In the genomic region with DNA sequence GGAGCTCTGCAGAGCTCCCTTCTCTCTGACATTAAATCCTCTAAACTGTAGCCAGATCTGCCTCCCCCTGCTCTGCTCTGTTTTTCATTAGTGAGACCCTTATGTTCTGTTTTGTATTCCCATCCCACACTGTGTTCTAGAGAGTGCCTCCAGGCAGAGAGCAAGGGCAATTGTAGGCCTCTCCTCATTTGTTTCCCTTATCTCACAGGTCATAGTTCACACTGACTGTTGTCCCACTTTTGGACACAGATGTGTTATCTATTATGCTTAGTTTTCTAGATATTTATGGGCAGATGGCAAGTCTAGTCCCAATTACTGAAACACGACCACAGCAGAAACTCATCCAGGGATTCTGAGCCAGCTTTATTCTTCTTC, we compare ENCODE assay signal across 28 cellular contexts.
DNase-seq lines count a peak whose midpoint lies in the region; ATAC-seq, FAIRE-seq and TF ChIP-seq lines count a peak whose summit lies in the region.
"Had no signal": no experiment of that assay in that cellular context is flagged by ENCODE, and none has a peak within 500 bp of the region (broad histone marks: within the 10 kb centered on the region; RNA-seq: fewer than 3 reads in every experiment).

No MANE protein-coding gene starts in this region.

- CTCF ChIA-PET in HCT116 (lab: Charles Lee) = no interaction called here
- CTCF ChIA-PET in SK-N-SH (lab: Yijun Ruan, JAX) = interaction anchor here (0.6 to 1.6 kb wide), 11 partner anchors 12 to 585 kb away, joined by 3 to 6 read pairs (median 3); no protein-coding TSS in a partner anchor
- CTCF ChIA-PET in HepG2 (lab: Yijun Ruan, JAX; ENCODE audit: low intra/inter-chr PET ratio, low total read pairs) = no interaction called here
- CTCF ChIA-PET in activated CD8-positive, alpha-beta T cell treated with anti-CD3 and anti-CD28 coated beads for 36 hours (lab: Charles Lee) = no interaction called here

- TF ChIP-seq EP300 in SK-N-SH (IDR thresholded peaks at IDR 0.05; ENCODE audit: borderline replicate concordance in 1 of 2, low read depth in 1 of 2, low read length in 1 of 2) = peak in 1 of 2 experiments; percentile 98; a peak in 2 of 4 replicates
- TF ChIP-seq EP300 in HepG2 (IDR thresholded peaks at IDR 0.05; ENCODE audit: low read depth in 2 of 2, low read length in 2 of 2) = peak in 1 of 2 experiments; percentile 32; a peak in 1 of 4 replicates
- no peak for TF ChIP-seq EP300 in HepG2 (CRISPR knock-in tag; IDR thresholded peaks at IDR 0.05; ENCODE audit: borderline replicate concordance)
- TF ChIP-seq EP300 in sigmoid colon (IDR thresholded peaks at IDR 0.05) = no peak

- H3K27me3 Mint-ChIP-seq in activated CD8-positive, alpha-beta T cell treated with anti-CD3 and anti-CD28 coated beads for 36 hours = no peaks in the 10 kb centered on the region
- H3K27me3 Mint-ChIP-seq: effector memory CD8-positive, alpha-beta T cell; T-cell had no signal

- BruUV-seq in HCT116 (replicated peaks; lab: Mats Ljungman, UMichigan) (TSS peak; percentile 76), HepG2 (replicated peaks; lab: Mats Ljungman, UMichigan) (no TSS peak)

- H3K79me2 ChIP-seq in HCT116 (ENCODE audit: insufficient read depth, low read length) (no peaks in the 10 kb centered on the region), SK-N-SH (ENCODE audit: insufficient read depth) (no peaks in the 10 kb centered on the region), HepG2 (ENCODE audit: insufficient read depth, low read length) (no peaks in the 10 kb centered on the region)

- TF ChIP-seq POLR2A in HCT116 (IDR thresholded peaks at IDR 0.05; ENCODE audit: borderline replicate concordance, extremely low read depth, insufficient read depth, insufficient read length) (no peak), HepG2 (IDR thresholded peaks at IDR 0.05; ENCODE audit: insufficient read depth in 1 of 2, low read depth in 2 of 2, low read length in 2 of 2) (no peak), sigmoid colon (IDR thresholded peaks at IDR 0.05) (no peak)

- TF ChIP-seq RAD21 in HCT116 (IDR thresholded peaks at IDR 0.05; ENCODE audit: low read depth) (no peak), SK-N-SH (IDR thresholded peaks at IDR 0.05; ENCODE audit: low read length) (no peak; the same call in none of the 2 replicates), HepG2 (CRISPR knock-in tag; IDR thresholded peaks at IDR 0.05) (no peak)

- TF ChIP-seq CTCF in HCT116 (IDR thresholded peaks at IDR 0.05 in 2 of 3, conservative IDR thresholded peaks at IDR 0.05 in 1 of 3; ENCODE audit: borderline replicate concordance in 1 of 3, insufficient read depth in 1 of 3, low read depth in 2 of 3, low read length in 2 of 3) (no peak), SK-N-SH (IDR thresholded peaks at IDR 0.05) (no peak), HepG2 (CRISPR knock-in tag; IDR thresholded peaks at IDR 0.05) (no peak), sigmoid colon (IDR thresholded peaks at IDR 0.05) (no peak)
- no peak for TF ChIP-seq CTCF in activated CD8-positive, alpha-beta T cell treated with anti-CD3 and anti-CD28 coated beads for 36 hours (IDR thresholded peaks at IDR 0.05)

- H3K9me3 ChIP-seq in HCT116 (ENCODE audit: control insufficient read depth in 1 of 2, insufficient read depth in 1 of 2, low read depth in 1 of 2, low read length in 2 of 2) (no peaks in the 10 kb centered on the region), SK-N-SH (no peaks in the 10 kb centered on the region), HepG2 (ENCODE audit: low read length) (no peaks in the 10 kb centered on the region), sigmoid colon (no peaks in the 10 kb centered on the region)
- H3K9me3 ChIP-seq: body of pancreas, mucosa of descending colon, psoas muscle had no signal

- H3F3A ChIP-seq in SK-N-SH (replicated peaks; ENCODE audit: insufficient read depth) = no peaks in the 10 kb centered on the region

- no peaks in the 10 kb centered on the region for H3K36me3 ChIP-seq in HCT116 (ENCODE audit: control insufficient read depth in 1 of 2, insufficient read depth in 2 of 2, low read length in 2 of 2)
- H3K36me3 ChIP-seq in SK-N-SH (replicated peaks in 1 of 2; ENCODE audit: control insufficient read depth in 1 of 2, insufficient read depth in 2 of 2, low read length in 1 of 2) = no peaks in the 10 kb centered on the region
- no peaks in the 10 kb centered on the region for H3K36me3 ChIP-seq in HepG2 (replicated peaks in 1 of 2; ENCODE audit: control insufficient read depth in 1 of 2, insufficient read depth in 2 of 2, low read length in 2 of 2)
- no peaks in the 10 kb centered on the region for H3K36me3 ChIP-seq in sigmoid colon

- H3K27ac ChIP-seq in HCT116 (ENCODE audit: low read depth, low read length) (no peak overlapping the region), SK-N-SH (ENCODE audit: low read depth in 2 of 2, low read length in 1 of 2) (peak overlapping the region in 1 of 2 experiments; percentile 94; a peak in 2 of 4 replicates), HepG2 (ENCODE audit: extremely low read length, insufficient read depth, low read length) (peak overlapping the region; percentile 39), sigmoid colon (peak overlapping the region in 3 of 4 donors; percentile 21 to 71 (median 63))
- H3K27ac ChIP-seq: body of pancreas, C4-2B, PC-9, psoas muscle had no signal

- 14% methylated on average over 1 of the region's 1 CpG for WGBS in SK-N-SH (ENCODE audit: low lambda C conversion rate)
- WGBS in HepG2 (ENCODE audit: low lambda C conversion rate) = 0% methylated on average over 1 of the region's 1 CpG
- 31 to 66% methylated on average over 1 of the region's 1 CpG for WGBS in sigmoid colon, 2 donors

- DNase-seq in HCT116 (ENCODE audit: low read depth, low spot score) (no peak), SK-N-SH (peak; percentile 39), HepG2 (ENCODE audit: low spot score) (peak; percentile 49), sigmoid colon (no peak), midbrain (lab: John Stamatoyannopoulos, UW) (no peak), NCI-H2081 (lab: John Stamatoyannopoulos, UW) (no peak)
- no peak for DNase-seq in activated CD8-positive, alpha-beta T cell treated with anti-CD3 and anti-CD28 coated beads for 36 hours
- DNase-seq: activated CD8-positive, alpha-beta T cell treated with anti-CD3 and anti-CD28 coated beads, Interleukin-2, amount 10 ng/mL, durations not matched to agents 7 days and 5 days; activated gamma-delta T cell; activated T-cell treated with anti-CD3 and anti-CD28 coated beads for 4 hours; body of pancreas; Calu3; effector memory CD8-positive, alpha-beta T cell; H7; mucosa of descending colon; NCI-H1048; NCI-H1930; PC-9; psoas muscle; SHP77; stimulated activated CD4-positive, alpha-beta T cell treated with anti-CD3 and anti-CD28 coated beads, Interleukin-2, amount 100 ng/mL, for 48 hours; T-cell had no signal

- no peaks in the 10 kb centered on the region for H3K4me1 Mint-ChIP-seq in activated CD8-positive, alpha-beta T cell treated with anti-CD3 and anti-CD28 coated beads for 36 hours (ENCODE audit: low read depth)
- H3K4me1 Mint-ChIP-seq: stimulated activated effector memory CD8-positive, alpha-beta T cell treated with anti-CD3 and anti-CD28 coated beads, Interleukin-12 subunit alpha, Interleukin-12 subunit beta, amount 100 ng/mL, for 72 hours; T-cell had no signal

- no peak overlapping the region for H3K4me3 ChIP-seq in HCT116 (replicated peaks in 1 of 2; ENCODE audit: low read depth in 1 of 2, low read length in 2 of 2)
- H3K4me3 ChIP-seq in SK-N-SH (ENCODE audit: low read depth in 2 of 2, low read length in 1 of 2) = no peak overlapping the region
- peak overlapping the region in 1 of 3 experiments; percentile 24; a peak in 1 of 6 replicates for H3K4me3 ChIP-seq in HepG2 (replicated peaks in 1 of 3; ENCODE audit: insufficient read depth in 1 of 3, low read depth in 2 of 3, low read length in 3 of 3)
- no peak overlapping the region for H3K4me3 ChIP-seq in sigmoid colon
- H3K4me3 ChIP-seq: body of pancreas, mucosa of descending colon, PC-9, psoas muscle had no signal

- intact Hi-C loops in HCT116 (cut with micrococcal nuclease) = no loop called here
- intact Hi-C loops in HepG2 (cut with micrococcal nuclease; ENCODE audit: unreplicated experiment) = no loop called here
- intact Hi-C loops in sigmoid colon (cut with DNase I) = no loop called here
- intact Hi-C loops in activated CD8-positive, alpha-beta T cell treated with anti-CD3 and anti-CD28 coated beads for 36 hours (cut with micrococcal nuclease) = no loop called here

- H3K9ac ChIP-seq in HCT116 (ENCODE audit: low read length) (no peak overlapping the region), SK-N-SH (no peak overlapping the region), HepG2 (ENCODE audit: insufficient read depth, low read depth, low read length) (no peak overlapping the region)

- H3K27me3 ChIP-seq in HCT116 (ENCODE audit: insufficient read depth, low read length) (no peaks in the 10 kb centered on the region), SK-N-SH (ENCODE audit: insufficient read depth) (no peaks in the 10 kb centered on the region), HepG2 (ENCODE audit: control insufficient read depth in 1 of 2, insufficient read depth in 2 of 2, low read length in 2 of 2) (no peaks in the 10 kb centered on the region), sigmoid colon (no peaks in the 10 kb centered on the region)
- H3K27me3 ChIP-seq: body of pancreas had no signal

- H3K4me2 ChIP-seq in HCT116 (ENCODE audit: low read length) (no peak overlapping the region), SK-N-SH (no peak overlapping the region), HepG2 (ENCODE audit: low read depth, low read length) (peak overlapping the region; percentile 59)
- H3K4me2 ChIP-seq: PC-9 had no signal

- in situ Hi-C loops in HepG2 (cut with HindIII; ENCODE audit: extremely low pct_ligation_motif_present, low pct_unique_long_range_greater_than_20kb) = no loop called here

- H3K36me3 Mint-ChIP-seq in activated CD8-positive, alpha-beta T cell treated with anti-CD3 and anti-CD28 coated beads for 36 hours (ENCODE audit: low read depth) = no peaks in the 10 kb centered on the region
- H3K36me3 Mint-ChIP-seq: stimulated activated effector memory CD8-positive, alpha-beta T cell treated with anti-CD3 and anti-CD28 coated beads, Interleukin-12 subunit alpha, Interleukin-12 subunit beta, amount 100 ng/mL, for 72 hours; T-cell had no signal

- no peak overlapping the region for H2AFZ ChIP-seq in HCT116 (ENCODE audit: low read depth, low read length, poor library complexity, severe bottlenecking)
- H2AFZ ChIP-seq in SK-N-SH (ENCODE audit: low read depth) = no peak overlapping the region
- H2AFZ ChIP-seq in HepG2 (ENCODE audit: low read length) = peak overlapping the region; percentile 22
- H2AFZ ChIP-seq: PC-9 had no signal

- POLR2A ChIA-PET in HCT116 (lab: Charles Lee) = no interaction called here
- POLR2A ChIA-PET in SK-N-SH (lab: Yijun Ruan, JAX) = interaction anchor here (0.7 kb wide), 1 partner anchor 582 kb away, joined by 4 read pairs; no protein-coding TSS in a partner anchor
- POLR2A ChIA-PET in HepG2 (lab: Yijun Ruan, JAX) = no interaction called here
- POLR2A ChIA-PET in activated CD8-positive, alpha-beta T cell treated with anti-CD3 and anti-CD28 coated beads for 36 hours (lab: Charles Lee) = no interaction called here

- FAIRE-seq in HepG2 (lab: Jason Lieb, UNC) = peak; percentile 83
- FAIRE-seq: colon, frontal cortex had no signal

- ATAC-seq in HCT116 (no peak), HepG2 (peak; percentile 97), GM18498 (IDR thresholded peaks at IDR 0.05; ENCODE audit: unreplicated experiment) (no peak)
- no peak for ATAC-seq in activated CD8-positive, alpha-beta T cell treated with anti-CD3 and anti-CD28 coated beads for 36 hours
- ATAC-seq: activated CD8-positive, alpha-beta T cell treated with anti-CD3 and anti-CD28 coated beads, Interleukin-2, amount 10 ng/mL, durations not matched to agents 7 days and 5 days; body of pancreas; effector memory CD8-positive, alpha-beta T cell; esophagus mucosa; psoas muscle; stimulated activated effector memory CD8-positive, alpha-beta T cell treated with anti-CD3 and anti-CD28 coated beads, Interleukin-12 subunit alpha, Interleukin-12 subunit beta, amount 100 ng/mL, for 72 hours; T-cell had no signal

- H3K9me3 Mint-ChIP-seq in activated CD8-positive, alpha-beta T cell treated with anti-CD3 and anti-CD28 coated beads for 36 hours = peaks cover 1% of the 10 kb centered on the region

- H3K27ac Mint-ChIP-seq in activated CD8-positive, alpha-beta T cell treated with anti-CD3 and anti-CD28 coated beads for 36 hours = no peak overlapping the region
- H3K27ac Mint-ChIP-seq: activated CD8-positive, alpha-beta T cell treated with anti-CD3 and anti-CD28 coated beads, Interleukin-2, amount 10 ng/mL, durations not matched to agents 7 days and 5 days; effector memory CD8-positive, alpha-beta T cell; stimulated activated effector memory CD8-positive, alpha-beta T cell treated with anti-CD3 and anti-CD28 coated beads, Interleukin-12 subunit alpha, Interleukin-12 subunit beta, amount 100 ng/mL, for 72 hours; T-cell had no signal

- H3K4me1 ChIP-seq in HCT116 (ENCODE audit: control insufficient read depth in 1 of 2, insufficient read depth in 2 of 2, low read length in 2 of 2) (no peaks in the 10 kb centered on the region), SK-N-SH (ENCODE audit: control insufficient read depth in 1 of 2, insufficient read depth in 2 of 2, low read depth in 1 of 2, low read length in 1 of 2) (peaks cover 0 to 3% of the 10 kb centered on the region in 2 experiments; a peak in 1 of 4 replicates), HepG2 (ENCODE audit: insufficient read depth, low read length) (peaks cover 36% of the 10 kb centered on the region), sigmoid colon (peaks cover 0 to 41% (median 37%) of the 10 kb centered on the region in 4 donors)
- H3K4me1 ChIP-seq: psoas muscle had no signal

- H4K20me1 ChIP-seq in HCT116 (ENCODE audit: insufficient read depth) = no peaks in the 10 kb centered on the region
- no peaks in the 10 kb centered on the region for H4K20me1 ChIP-seq in SK-N-SH (ENCODE audit: insufficient read depth)
- H4K20me1 ChIP-seq in HepG2 (ENCODE audit: insufficient read depth, low read length) = no peaks in the 10 kb centered on the region

- RAD21 ChIA-PET in HCT116 (lab: Charles Lee; ENCODE audit: low non-redundant PET in 1 of 2, low total read pairs in 2 of 2, uncharacterized antibody in 2 of 2, unreplicated experiment in 2 of 2) = no interaction called here

- no peaks in the 10 kb centered on the region for H3K9me2 ChIP-seq in HCT116 (ENCODE audit: insufficient read depth)
- H3K9me2 ChIP-seq in SK-N-SH = no peaks in the 10 kb centered on the region

- no peak overlapping the region for H3K4me3 Mint-ChIP-seq in activated CD8-positive, alpha-beta T cell treated with anti-CD3 and anti-CD28 coated beads for 36 hours
- H3K4me3 Mint-ChIP-seq: activated CD8-positive, alpha-beta T cell treated with anti-CD3 and anti-CD28 coated beads, Interleukin-2, amount 10 ng/mL, durations not matched to agents 7 days and 5 days; effector memory CD8-positive, alpha-beta T cell; stimulated activated effector memory CD8-positive, alpha-beta T cell treated with anti-CD3 and anti-CD28 coated beads, Interleukin-12 subunit alpha, Interleukin-12 subunit beta, amount 100 ng/mL, for 72 hours; T-cell had no signal

Comparison
In these comparisons a context has a peak if more than half of its experiments do, and no peak if none do; other contexts are left out.
1. DNase-seq: peak in SK-N-SH (single experiment) and HepG2 (single experiment); none in HCT116 (single experiment), sigmoid colon (single experiment), midbrain (single experiment), activated CD8-positive, alpha-beta T cell treated with anti-CD3 and anti-CD28 coated beads for 36 hours (single experiment) and NCI-H2081 (0 of 2).